ENCODE assay signal across 11 cellular contexts in genomic region chr7:81285142-81285871, GRCh38.
A peak's percentile ranks its signal among the peaks of the same experiment; 100 is the strongest.
DNase-seq lines count a peak whose midpoint lies in the region; ATAC-seq and TF ChIP-seq lines count a peak whose summit lies in the region.
"Had no signal": no experiment of that assay in that cellular context is flagged by ENCODE, and none has a peak within 500 bp of the region (broad histone marks: within the 10 kb centered on the region; RNA-seq: fewer than 3 reads in every experiment).

No MANE protein-coding gene starts in this region.

- H3K36me3 ChIP-seq in PC-3 (ENCODE audit: low read depth, low read length) = no peaks in the 10 kb centered on the region
- no peaks in the 10 kb centered on the region for H3K36me3 ChIP-seq in prostate gland
- H3K36me3 ChIP-seq: HAP-1 had no signal

- H3K9me3 ChIP-seq in PC-3 (ENCODE audit: low read length) = no peaks in the 10 kb centered on the region
- no peaks in the 10 kb centered on the region for H3K9me3 ChIP-seq in prostate gland
- H3K9me3 ChIP-seq: HAP-1 had no signal

- H3K4me2 ChIP-seq in PC-3 (ENCODE audit: low read length) = peak overlapping the region; percentile 54

- peak; percentile 84 for DNase-seq in GM04503 (ENCODE audit: low read depth)
- DNase-seq in PC-3 = peak; percentile 75
- peak; percentile 82 for DNase-seq in dedifferentiated amniotic fluid mesenchymal stem cell (ENCODE audit: extremely low spot score)
- peak; percentile 78 for DNase-seq in non-pigmented ciliary epithelial cell (ENCODE audit: low read depth)
- DNase-seq in activated CD4-positive, alpha-beta T cell treated with anti-CD3 and anti-CD28 coated beads for 48 hours = no peak
- no peak for DNase-seq in Right ventricle myocardium inferior (ENCODE audit: missing footprints)
- DNase-seq in prostate gland (ENCODE audit: low spot score) = no peak
- DNase-seq: NCI-H2081, T1000 had no signal

- peaks cover 13% of the 10 kb centered on the region for H3K4me1 ChIP-seq in PC-3 (ENCODE audit: insufficient read depth, low read length)
- H3K4me1 ChIP-seq in prostate gland (replicated peaks) = no peaks in the 10 kb centered on the region
- H3K4me1 ChIP-seq: HAP-1 had no signal

- no peaks in the 10 kb centered on the region for H3K9me2 ChIP-seq in PC-3 (replicated peaks; ENCODE audit: low read length)

- WGBS in prostate gland = 87% methylated on average over 4 of the region's 4 CpGs

- TF ChIP-seq CTCF in PC-3 (conservative IDR thresholded peaks at IDR 0.05; ENCODE audit: low read depth, low read length) (no peak), prostate gland (IDR thresholded peaks at IDR 0.05) (no peak)

- no peaks in the 10 kb centered on the region for H3K79me2 ChIP-seq in PC-3 (ENCODE audit: low read length)

- no peak for TF ChIP-seq POLR2A in prostate gland (IDR thresholded peaks at IDR 0.05)

- H3K27ac ChIP-seq in PC-3 (ENCODE audit: low read length) (peak overlapping the region; percentile 70), prostate gland (no peak overlapping the region)

- H2AFZ ChIP-seq in PC-3 (ENCODE audit: low read length) = no peak overlapping the region

- H3K27me3 ChIP-seq in PC-3 (ENCODE audit: low read length) (no peaks in the 10 kb centered on the region), prostate gland (replicated peaks; ENCODE audit: insufficient read depth) (no peaks in the 10 kb centered on the region)

- H3K9ac ChIP-seq in PC-3 (ENCODE audit: low read length) = no peak overlapping the region

- POLR2A ChIA-PET in PC-3 (lab: Charles Lee; ENCODE audit: unreplicated experiment) = no interaction called here

- H3F3A ChIP-seq in PC-3 (ENCODE audit: low read length, unreplicated experiment) = peaks cover 5% of the 10 kb centered on the region

- peak overlapping the region; percentile 28; the same call in 1 of the 2 replicates for H3K4me3 ChIP-seq in PC-3 (ENCODE audit: low read length)
- no peak overlapping the region for H3K4me3 ChIP-seq in prostate gland
- H3K4me3 ChIP-seq: HAP-1 had no signal

- peak; percentile 91 for ATAC-seq in PC-3
- no peak for ATAC-seq in HG03095 (IDR thresholded peaks at IDR 0.05; ENCODE audit: unreplicated experiment)
- ATAC-seq in Right ventricle myocardium inferior = no peak

- no TSS peak for BruUV-seq in PC-3 (replicated peaks; lab: Mats Ljungman, UMichigan)

- CTCF ChIA-PET in PC-3 (lab: Charles Lee) = no interaction called here

- intact Hi-C loops in PC-3 (cut with micrococcal nuclease) (loop anchor here (5.0 kb wide), 1 partner anchor 213 kb away; no protein-coding TSS in a partner anchor), Right ventricle myocardium inferior (cut with DNase I) (no loop called here), prostate gland (cut with DNase I) (no loop called here)

- no peaks in the 10 kb centered on the region for H4K20me1 ChIP-seq in PC-3 (ENCODE audit: low read length)

Comparison
In these comparisons a context has a peak if more than half of its experiments do, and no peak if none do; other contexts are left out.
1. DNase-seq: peak in GM04503 (single experiment), PC-3 (single experiment), dedifferentiated amniotic fluid mesenchymal stem cell (single experiment) and non-pigmented ciliary epithelial cell (single experiment); none in activated CD4-positive, alpha-beta T cell treated with anti-CD3 and anti-CD28 coated beads for 48 hours (single experiment), Right ventricle myocardium inferior (single experiment) and prostate gland (single experiment).